ENCODE assay signal across 24 cellular contexts in the genomic region with DNA sequence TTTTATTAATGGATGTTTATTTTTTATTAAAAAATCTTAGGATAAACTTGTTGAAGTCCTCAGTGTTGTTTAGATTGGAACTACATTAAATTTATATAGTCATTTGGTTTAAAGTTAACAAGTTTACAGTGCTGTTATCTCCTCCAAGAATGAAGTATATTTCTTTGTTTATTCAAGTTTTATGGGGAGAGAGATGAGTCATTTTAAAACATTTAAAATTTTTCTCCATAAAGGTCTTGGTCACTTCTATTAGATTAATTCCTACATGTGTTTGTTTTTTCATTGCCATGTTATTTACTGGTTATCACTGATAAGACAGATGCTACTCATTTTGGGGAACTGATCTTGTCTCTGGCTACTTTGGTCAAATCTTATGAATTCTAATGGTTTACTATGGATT.
"Had no signal": no experiment of that assay in that cellular context is flagged by ENCODE, and none has a peak within 500 bp of the region (broad histone marks: within the 10 kb centered on the region; RNA-seq: fewer than 3 reads in every experiment).

No MANE protein-coding gene starts in this region.

- H3K4me1 Mint-ChIP-seq: stimulated activated naive B cell treated with anti-CD40 and anti-IgM and Interleukin-4, amounts not matched to agents 10 μg/mL and 1 μg/mL and 100 μg/mL, for 72 hours had no signal

- FAIRE-seq: bronchial epithelial cell, endothelial cell of umbilical vein had no signal

- H3K9me3 Mint-ChIP-seq: activated naive CD4-positive, alpha-beta T cell treated with anti-CD3 and anti-CD28 coated beads, Interleukin-2, amount 50 U/mL, for 72 hours; activated T-helper 1 cell treated with anti-CD3 and anti-CD28 coated beads, Interleukin-12 subunit alpha, Interleukin-12 subunit beta, Interleukin-2, Interleukin-4 antibody, amounts not matched to agents 30 ng/mL and 10 ng/mL and 1 ng/mL, durations not matched to agents 14 hours and 24 hours and 36 hours; dendritic cell treated with granulocyte-macrophage colony-stimulating factor and Interleukin-4, amounts not matched to agents 40 ng/mL and 50 ng/mL, for 4 days; nephron; stimulated activated naive B cell treated with anti-CD40 and anti-IgM and Interleukin-4, amounts not matched to agents 10 μg/mL and 1 μg/mL and 100 μg/mL, for 72 hours had no signal

- H3K27me3 ChIP-seq: adrenal gland, esophagus squamous epithelium, sigmoid colon, spleen, upper lobe of left lung had no signal

- H3K27me3 Mint-ChIP-seq: dendritic cell treated with granulocyte-macrophage colony-stimulating factor and Interleukin-4, amounts not matched to agents 40 ng/mL and 50 ng/mL, for 4 days; stimulated activated naive B cell treated with anti-CD40 and anti-IgM and Interleukin-4, amounts not matched to agents 10 μg/mL and 1 μg/mL and 100 μg/mL, for 72 hours had no signal

- H3K4me1 ChIP-seq: adrenal gland, esophagus squamous epithelium, lower lobe of right lung, sigmoid colon, spleen, upper lobe of left lung had no signal

- H3K4me3 Mint-ChIP-seq: activated T-helper 1 cell treated with anti-CD3 and anti-CD28 coated beads, Interleukin-12 subunit alpha, Interleukin-12 subunit beta, Interleukin-2, Interleukin-4 antibody, amounts not matched to agents 30 ng/mL and 10 ng/mL and 1 ng/mL, durations not matched to agents 14 hours and 24 hours and 36 hours; dendritic cell treated with granulocyte-macrophage colony-stimulating factor and Interleukin-4, amounts not matched to agents 40 ng/mL and 50 ng/mL, for 4 days; nephron; stimulated activated naive B cell treated with anti-CD40 and anti-IgM and Interleukin-4, amounts not matched to agents 10 μg/mL and 1 μg/mL and 100 μg/mL, for 72 hours had no signal

- DNase-seq: activated CD4-positive, alpha-beta T cell treated with anti-CD3 and anti-CD28 coated beads, Interleukin-2, amount 50 U/mL, for 4 hours; activated gamma-delta T cell treated with Interleukin-2 at 50 U/mL for 16 hours; adrenal gland; effector CD8-positive, alpha-beta T cell; esophagus squamous epithelium; foreskin melanocyte; glutamatergic neuron; hippocampal formation; islet precursor cell; lower lobe of right lung; nucleus accumbens; posterior cingulate gyrus; sigmoid colon; spleen; stimulated activated naive B cell treated with anti-CD40 and anti-IgM and Interleukin-4, amounts not matched to agents 10 μg/mL and 1 μg/mL and 100 μg/mL, for 72 hours; T-helper 2 cell; upper lobe of left lung had no signal

- H3K9me3 ChIP-seq: adrenal gland, esophagus squamous epithelium, lower lobe of right lung, sigmoid colon, spleen, thoracic aorta, upper lobe of left lung had no signal

- H3K36me3 ChIP-seq: adrenal gland, esophagus squamous epithelium, lower lobe of right lung, sigmoid colon, spleen, thoracic aorta, upper lobe of left lung had no signal

- ATAC-seq: activated naive CD4-positive, alpha-beta T cell treated with anti-CD3 and anti-CD28 coated beads, Interleukin-2, amount 50 U/mL, for 72 hours; lower lobe of right lung; stimulated activated naive B cell treated with anti-CD40 and anti-IgM and Interleukin-4, amounts not matched to agents 10 μg/mL and 1 μg/mL and 100 μg/mL, for 72 hours had no signal

- H3K4me3 ChIP-seq: adrenal gland, esophagus squamous epithelium, lower lobe of right lung, sigmoid colon, spleen, thoracic aorta, upper lobe of left lung had no signal

- H3K27ac Mint-ChIP-seq: activated naive CD4-positive, alpha-beta T cell treated with anti-CD3 and anti-CD28 coated beads, Interleukin-2, amount 50 U/mL, for 72 hours; activated T-helper 1 cell treated with anti-CD3 and anti-CD28 coated beads, Interleukin-12 subunit alpha, Interleukin-12 subunit beta, Interleukin-2, Interleukin-4 antibody, amounts not matched to agents 30 ng/mL and 10 ng/mL and 1 ng/mL, durations not matched to agents 14 hours and 24 hours and 36 hours; dendritic cell treated with granulocyte-macrophage colony-stimulating factor and Interleukin-4, amounts not matched to agents 40 ng/mL and 50 ng/mL, for 4 days; nephron; stimulated activated naive B cell treated with anti-CD40 and anti-IgM and Interleukin-4, amounts not matched to agents 10 μg/mL and 1 μg/mL and 100 μg/mL, for 72 hours had no signal

- H3K36me3 Mint-ChIP-seq: activated naive CD4-positive, alpha-beta T cell treated with anti-CD3 and anti-CD28 coated beads, Interleukin-2, amount 50 U/mL, for 72 hours; stimulated activated naive B cell treated with anti-CD40 and anti-IgM and Interleukin-4, amounts not matched to agents 10 μg/mL and 1 μg/mL and 100 μg/mL, for 72 hours had no signal
